ENCODE assay signal across 31 cellular contexts in genomic region chr20:13034936-13035335, GRCh38. TPM values are rescaled to one million over a fixed set of nuclear protein-coding genes. Genes with fewer than 3 reads are reported as not detected.
"Had no signal": no experiment of that assay in that cellular context is flagged by ENCODE, and none has a peak within 500 bp of the region (broad histone marks: within the 10 kb centered on the region; RNA-seq: fewer than 3 reads in every experiment).

No MANE protein-coding gene starts in this region.

- H3K4me3 Mint-ChIP-seq: endodermal cell; naive B cell; natural killer cell treated with Interleukin-12 subunit alpha and Interleukin-12 subunit beta and Interleukin-15 and Interleukin-18, amount 100 ng/mL, for 72 hours; neural crest cell; stimulated activated effector memory CD8-positive, alpha-beta T cell treated with anti-CD3 and anti-CD28 coated beads, Interleukin-12 subunit alpha, Interleukin-12 subunit beta, amount 100 ng/mL, for 72 hours; type B pancreatic cell had no signal

- FAIRE-seq: colon, islet of Langerhans, pancreas had no signal

- H3K9me3 Mint-ChIP-seq: endodermal cell, type B pancreatic cell had no signal

- H3K27me3 ChIP-seq: dorsolateral prefrontal cortex, esophagus muscularis mucosa, foreskin keratinocyte, gastroesophageal sphincter, heart left ventricle, neutrophil, pancreas, right atrium auricular region, sigmoid colon, testis, tibial artery had no signal

- H3K27ac Mint-ChIP-seq: endodermal cell; naive B cell; natural killer cell treated with Interleukin-12 subunit alpha and Interleukin-12 subunit beta and Interleukin-15 and Interleukin-18, amount 100 ng/mL, for 72 hours; stimulated activated effector memory CD8-positive, alpha-beta T cell treated with anti-CD3 and anti-CD28 coated beads, Interleukin-12 subunit alpha, Interleukin-12 subunit beta, amount 100 ng/mL, for 72 hours; type B pancreatic cell had no signal

- ATAC-seq: foreskin keratinocyte; gastroesophageal sphincter; heart left ventricle; left colon; left ventricle myocardium superior; lower lobe of right lung; natural killer cell treated with Interleukin-12 subunit alpha and Interleukin-12 subunit beta and Interleukin-15 and Interleukin-18, amount 100 ng/mL, for 72 hours; stimulated activated effector memory CD8-positive, alpha-beta T cell treated with anti-CD3 and anti-CD28 coated beads, Interleukin-12 subunit alpha, Interleukin-12 subunit beta, amount 100 ng/mL, for 72 hours had no signal

- H3K4me1 ChIP-seq: lower lobe of right lung, testis had no signal

- H3K27me3 Mint-ChIP-seq: naive B cell; natural killer cell treated with Interleukin-12 subunit alpha and Interleukin-12 subunit beta and Interleukin-15 and Interleukin-18, amount 100 ng/mL, for 72 hours; type B pancreatic cell had no signal

- H3K36me3 ChIP-seq: esophagus muscularis mucosa, gastroesophageal sphincter, heart left ventricle, lower lobe of right lung, neutrophil, pancreas, right atrium auricular region, sigmoid colon, tibial artery had no signal

- H3K36me3 Mint-ChIP-seq: naive B cell; natural killer cell treated with Interleukin-12 subunit alpha and Interleukin-12 subunit beta and Interleukin-15 and Interleukin-18, amount 100 ng/mL, for 72 hours; stimulated activated effector memory CD8-positive, alpha-beta T cell treated with anti-CD3 and anti-CD28 coated beads, Interleukin-12 subunit alpha, Interleukin-12 subunit beta, amount 100 ng/mL, for 72 hours had no signal

- H3K9me3 ChIP-seq: esophagus muscularis mucosa, gastroesophageal sphincter, heart left ventricle, lower lobe of right lung, neutrophil, pancreas, right atrium auricular region, sigmoid colon, testis, tibial artery had no signal

- H3K27ac ChIP-seq: dorsolateral prefrontal cortex, esophagus muscularis mucosa, foreskin keratinocyte, gastroesophageal sphincter, heart left ventricle, lower lobe of right lung, neutrophil, pancreas, right atrium auricular region, sigmoid colon, skin epidermis, testis, tibial artery had no signal

- H3K4me3 ChIP-seq: dorsolateral prefrontal cortex, esophagus muscularis mucosa, gastroesophageal sphincter, heart left ventricle, lower lobe of right lung, pancreas, right atrium auricular region, sigmoid colon, skin epidermis, testis, tibial artery had no signal

- DNase-seq: central memory CD4-positive, alpha-beta T cell; dorsolateral prefrontal cortex; effector CD4-positive, alpha-beta T cell; endodermal cell; foreskin keratinocyte; heart left ventricle; hippocampal formation; kidney glomerular epithelial cell; left colon; left ventricle myocardium superior; lower lobe of right lung; naive B cell; pancreas; sigmoid colon; stimulated activated CD4-positive, alpha-beta T cell treated with anti-CD3 and anti-CD28 coated beads, Interleukin-15, amount 100 ng/mL, for 24 hours; stimulated activated CD4-positive, alpha-beta T cell treated with anti-CD3 and anti-CD28 coated beads, Interleukin-2, amount 100 ng/mL, for 48 hours; stimulated activated naive CD4-positive, alpha-beta T cell treated with Interleukin-2 at 50 U/mL for 16 hours; substantia nigra; testis; tibial artery had no signal

- H3K4me1 Mint-ChIP-seq: neural crest cell; stimulated activated effector memory CD8-positive, alpha-beta T cell treated with anti-CD3 and anti-CD28 coated beads, Interleukin-12 subunit alpha, Interleukin-12 subunit beta, amount 100 ng/mL, for 72 hours had no signal

RNA-seq across cellular contexts. Expression of gene SPTLC3, which starts 26.2 kb away (rescaled TPM):
- total RNA-seq: natural killer cell treated with Interleukin-12 subunit alpha and Interleukin-12 subunit beta and Interleukin-15 and Interleukin-18, amount 100 ng/mL, for 72 hours had no signal
